In genomic region chr6:157571995-157572394, GRCh38 we compare ENCODE assay signal across 22 cellular contexts.
"Had no signal": no experiment of that assay in that cellular context is flagged by ENCODE, and none has a peak within 500 bp of the region (broad histone marks: within the 10 kb centered on the region; RNA-seq: fewer than 3 reads in every experiment).

No MANE protein-coding gene starts in this region.

- FAIRE-seq: keratinocyte had no signal

- H3K4me3 Mint-ChIP-seq: activated CD4-positive, alpha-beta T cell treated with anti-CD3 and anti-CD28 coated beads for 36 hours; activated naive CD4-positive, alpha-beta T cell treated with anti-CD3 and anti-CD28 coated beads, Interleukin-2, amount 50 U/mL, for 24 hours; naive thymus-derived CD4-positive, alpha-beta T cell; neural crest cell had no signal

- H3K36me3 Mint-ChIP-seq: activated naive CD4-positive, alpha-beta T cell treated with anti-CD3 and anti-CD28 coated beads, Interleukin-2, amount 50 U/mL, for 24 hours had no signal

- ATAC-seq: activated CD4-positive, alpha-beta T cell treated with anti-CD3 and anti-CD28 coated beads for 36 hours; body of pancreas; heart right ventricle; lower lobe of right lung; naive thymus-derived CD4-positive, alpha-beta T cell; stimulated activated naive CD8-positive, alpha-beta T cell treated with anti-CD3 and anti-CD28 coated beads, Interleukin-15, Interleukin-2, amounts not matched to agents 100 U/mL and 50 U/mL, for 24 hours had no signal

- H3K4me3 ChIP-seq: body of pancreas, cardiac muscle cell, heart right ventricle, lower lobe of right lung, prostate gland, right atrium auricular region, spleen, upper lobe of left lung had no signal

- H3K9me3 ChIP-seq: body of pancreas, lower lobe of right lung, prostate gland, right atrium auricular region, upper lobe of left lung had no signal

- H3K4me1 Mint-ChIP-seq: neural crest cell had no signal

- H3K36me3 ChIP-seq: cardiac muscle cell, heart right ventricle, lower lobe of right lung, prostate gland, right atrium auricular region, spleen, upper lobe of left lung had no signal

- DNase-seq: activated CD4-positive, alpha-beta T cell treated with anti-CD3 and anti-CD28 coated beads for 36 hours; activated CD4-positive, alpha-beta T cell treated with anti-CD3 and anti-CD28 coated beads, Interleukin-2, amount 50 U/mL, for 4 hours; activated gamma-delta T cell; activated T-cell treated with anti-CD3 and anti-CD28 coated beads for 4 hours; anterior cingulate cortex; body of pancreas; heart right ventricle; lower lobe of right lung; spleen; stimulated activated CD4-positive, alpha-beta T cell treated with anti-CD3 and anti-CD28 coated beads, Interleukin-4, amount 100 ng/mL, for 1 hour; stimulated activated naive CD8-positive, alpha-beta T cell treated with anti-CD3 and anti-CD28 coated beads, Interleukin-15, Interleukin-2, amounts not matched to agents 100 U/mL and 50 U/mL, for 24 hours; T-helper 1 cell; T-helper 9 cell; upper lobe of left lung had no signal

- H3K27ac Mint-ChIP-seq: activated CD4-positive, alpha-beta T cell treated with anti-CD3 and anti-CD28 coated beads for 36 hours; activated naive CD4-positive, alpha-beta T cell treated with anti-CD3 and anti-CD28 coated beads, Interleukin-2, amount 50 U/mL, for 24 hours; naive thymus-derived CD4-positive, alpha-beta T cell had no signal

- H3K27me3 ChIP-seq: body of pancreas, cardiac muscle cell, heart right ventricle, right atrium auricular region, spleen, upper lobe of left lung had no signal

- H3K9me3 Mint-ChIP-seq: activated naive CD4-positive, alpha-beta T cell treated with anti-CD3 and anti-CD28 coated beads, Interleukin-2, amount 50 U/mL, for 24 hours had no signal

- H3K27ac ChIP-seq: body of pancreas, cardiac muscle cell, epithelial cell of prostate, heart right ventricle, lower lobe of right lung, prostate gland, right atrium auricular region, spleen, upper lobe of left lung had no signal

- H3K4me1 ChIP-seq: body of pancreas, lower lobe of right lung, prostate gland, right atrium auricular region had no signal

- H3K27me3 Mint-ChIP-seq: activated CD4-positive, alpha-beta T cell treated with anti-CD3 and anti-CD28 coated beads for 36 hours; activated naive CD4-positive, alpha-beta T cell treated with anti-CD3 and anti-CD28 coated beads, Interleukin-2, amount 50 U/mL, for 24 hours had no signal
